ENCODE assay signal across 26 cellular contexts in the genomic region with DNA sequence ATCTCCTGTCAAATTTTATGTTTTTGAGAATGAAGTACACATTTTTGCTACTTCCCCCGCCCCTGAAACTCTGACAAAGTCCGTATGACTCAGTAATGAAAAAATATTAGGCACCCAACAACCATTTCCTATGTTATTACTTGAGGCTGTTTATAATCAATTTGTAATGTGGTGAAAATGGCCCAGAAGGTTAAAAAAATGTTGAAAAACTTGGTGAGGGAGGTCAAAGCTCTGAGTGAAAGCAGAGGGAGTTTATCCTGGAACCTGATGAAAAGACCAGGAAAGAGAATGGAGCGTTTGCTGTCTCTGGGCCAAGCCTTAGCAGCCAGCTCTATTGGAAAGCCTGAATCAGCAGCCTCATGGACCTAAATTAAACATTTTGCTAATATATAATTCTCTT.
A peak's percentile ranks its signal among the peaks of the same experiment; 100 is the strongest.
DNase-seq lines count a peak whose midpoint lies in the region; ATAC-seq and TF ChIP-seq lines count a peak whose summit lies in the region.
"Had no signal": no experiment of that assay in that cellular context is flagged by ENCODE, and none has a peak within 500 bp of the region (broad histone marks: within the 10 kb centered on the region; RNA-seq: fewer than 3 reads in every experiment).

No MANE protein-coding gene starts in this region.

- H3K4me1 ChIP-seq in mammary epithelial cell (ENCODE audit: insufficient read depth, low read length): no peaks in the 10 kb centered on the region
- H3K4me1 ChIP-seq in breast epithelium: no peaks in the 10 kb centered on the region
- H3K4me1 ChIP-seq: BE2C, gastrocnemius medialis had no signal

- H3K4me3 ChIP-seq in mammary epithelial cell (replicated peaks in 1 of 3; ENCODE audit: insufficient read depth in 1 of 3, low read depth in 2 of 3, low read length in 3 of 3): no peak overlapping the region
- H3K4me3 ChIP-seq in breast epithelium: no peak overlapping the region
- H3K4me3 ChIP-seq: gastrocnemius medialis, tibial nerve had no signal

- DNase-seq in mammary epithelial cell (peak; percentile 44), breast epithelium (ENCODE audit: low spot score in 2 of 2) (no peak), globus pallidus (ENCODE audit: low spot score) (peak; percentile 14), NCI-H2196 (lab: John Stamatoyannopoulos, UW; ENCODE audit: unreplicated experiment) (no peak), left colon (no peak)
- DNase-seq in effector CD8-positive, alpha-beta T cell (lab: John Stamatoyannopoulos, UW): no peak
- DNase-seq in activated effector memory CD4-positive, alpha-beta T cell treated with anti-CD3 and anti-CD28 coated beads, Interleukin-2, amount 50 U/mL, for 16 hours: no peak
- DNase-seq: activated CD4-positive, alpha-beta T cell treated with anti-CD3 and anti-CD28 coated beads, Interleukin-2, amount 10 ng/mL, durations not matched to agents 7 days and 5 days; activated CD8-positive, alpha-beta memory T cell treated with anti-CD3 and anti-CD28 coated beads, Interleukin-2, amount 10 ng/mL, durations not matched to agents 7 days and 5 days; activated naive CD4-positive, alpha-beta T cell treated with anti-CD3 and anti-CD28 coated beads, Interleukin-2, amount 10 ng/mL, durations not matched to agents 7 days and 5 days; BE2C; central memory CD4-positive, alpha-beta T cell; dermis blood vessel endothelial cell; gastrocnemius medialis; Karpas-422; left ventricle myocardium superior; NCI-H1694 treated with DMSO at 0.1 percent for 48 hours; NCI-H226; NCI-H748 treated with DMSO at 0.1 percent for 48 hours; stimulated activated naive CD8-positive, alpha-beta T cell treated with anti-CD3 and anti-CD28 coated beads, Interleukin-15, amount 100 ng/mL, for 72 hours; WERI-Rb-1 had no signal

- TF ChIP-seq CTCF in mammary epithelial cell (conservative IDR thresholded peaks at IDR 0.05 in 1 of 2, IDR thresholded peaks at IDR 0.05 in 1 of 2; ENCODE audit: extremely low read depth in 1 of 2, insufficient read depth in 1 of 2, low read depth in 1 of 2, low read length in 2 of 2) (no peak), breast epithelium (IDR thresholded peaks at IDR 0.05) (no peak), brain (conservative IDR thresholded peaks at IDR 0.05) (no peak)

- in situ Hi-C loops in mammary epithelial cell (cut with MboI; ENCODE audit: low sequenced_read_pairs in 2 of 2): no loop called here

- H3K4me3 Mint-ChIP-seq in brain: peak overlapping the region in 1 of 5 experiments; percentile 25
- H3K4me3 Mint-ChIP-seq: activated CD4-positive, alpha-beta T cell treated with anti-CD3 and anti-CD28 coated beads, Interleukin-2, amount 10 ng/mL, durations not matched to agents 7 days and 5 days; activated CD8-positive, alpha-beta memory T cell treated with anti-CD3 and anti-CD28 coated beads, Interleukin-2, amount 10 ng/mL, durations not matched to agents 7 days and 5 days; activated naive CD4-positive, alpha-beta T cell treated with anti-CD3 and anti-CD28 coated beads, Interleukin-2, amount 10 ng/mL, durations not matched to agents 7 days and 5 days; natural killer cell treated with Interleukin-12 subunit alpha and Interleukin-12 subunit beta and Interleukin-15 and Interleukin-18, amount 100 ng/mL, for 72 hours; stimulated activated naive CD8-positive, alpha-beta T cell treated with anti-CD3 and anti-CD28 coated beads, Interleukin-15, amount 100 ng/mL, for 72 hours had no signal

- H3K27ac Mint-ChIP-seq in brain: peak overlapping the region in 3 of 5 experiments; percentile 25 to 45 (median 34)
- H3K27ac Mint-ChIP-seq: activated CD4-positive, alpha-beta T cell treated with anti-CD3 and anti-CD28 coated beads, Interleukin-2, amount 10 ng/mL, durations not matched to agents 7 days and 5 days; activated CD8-positive, alpha-beta memory T cell treated with anti-CD3 and anti-CD28 coated beads, Interleukin-2, amount 10 ng/mL, durations not matched to agents 7 days and 5 days; activated naive CD4-positive, alpha-beta T cell treated with anti-CD3 and anti-CD28 coated beads, Interleukin-2, amount 10 ng/mL, durations not matched to agents 7 days and 5 days; natural killer cell treated with Interleukin-12 subunit alpha and Interleukin-12 subunit beta and Interleukin-15 and Interleukin-18, amount 100 ng/mL, for 72 hours; stimulated activated naive CD8-positive, alpha-beta T cell treated with anti-CD3 and anti-CD28 coated beads, Interleukin-15, amount 100 ng/mL, for 72 hours had no signal

- H3K27me3 ChIP-seq in mammary epithelial cell (ENCODE audit: insufficient read depth, low read length) (no peaks in the 10 kb centered on the region), breast epithelium (no peaks in the 10 kb centered on the region)
- H3K27me3 ChIP-seq: BE2C, gastrocnemius medialis, tibial nerve had no signal

- intact Hi-C loops in mammary epithelial cell (cut with micrococcal nuclease): no loop called here
- intact Hi-C loops in breast epithelium (cut with DNase I; ENCODE audit: low total_unique reads): no loop called here
- intact Hi-C loops in left colon (cut with DNase I, micrococcal nuclease): no loop called here

- 10% methylated on average over 3 of the region's 3 CpGs for WGBS in mammary epithelial cell (ENCODE audit: low coverage, missing lambda C conversion rate)

- no peaks in the 10 kb centered on the region for H3K36me3 Mint-ChIP-seq in brain
- H3K36me3 Mint-ChIP-seq: activated CD8-positive, alpha-beta memory T cell treated with anti-CD3 and anti-CD28 coated beads, Interleukin-2, amount 10 ng/mL, durations not matched to agents 7 days and 5 days; activated naive CD4-positive, alpha-beta T cell treated with anti-CD3 and anti-CD28 coated beads, Interleukin-2, amount 10 ng/mL, durations not matched to agents 7 days and 5 days; natural killer cell treated with Interleukin-12 subunit alpha and Interleukin-12 subunit beta and Interleukin-15 and Interleukin-18, amount 100 ng/mL, for 72 hours had no signal

- H4K20me1 ChIP-seq in mammary epithelial cell (ENCODE audit: insufficient read depth, low read length): no peaks in the 10 kb centered on the region

- peaks cover 3% of the 10 kb centered on the region for H3K27me3 Mint-ChIP-seq in brain
- H3K27me3 Mint-ChIP-seq: activated CD4-positive, alpha-beta T cell treated with anti-CD3 and anti-CD28 coated beads, Interleukin-2, amount 10 ng/mL, durations not matched to agents 7 days and 5 days; activated CD8-positive, alpha-beta memory T cell treated with anti-CD3 and anti-CD28 coated beads, Interleukin-2, amount 10 ng/mL, durations not matched to agents 7 days and 5 days; activated naive CD4-positive, alpha-beta T cell treated with anti-CD3 and anti-CD28 coated beads, Interleukin-2, amount 10 ng/mL, durations not matched to agents 7 days and 5 days; natural killer cell treated with Interleukin-12 subunit alpha and Interleukin-12 subunit beta and Interleukin-15 and Interleukin-18, amount 100 ng/mL, for 72 hours; stimulated activated naive CD8-positive, alpha-beta T cell treated with anti-CD3 and anti-CD28 coated beads, Interleukin-15, amount 100 ng/mL, for 72 hours had no signal

- dilution Hi-C loops in mammary epithelial cell (cut with HindIII; ENCODE audit: low sequenced_read_pairs): no loop called here

- no peak overlapping the region for H3K9ac ChIP-seq in mammary epithelial cell (ENCODE audit: insufficient read depth, low read length)

- no peak overlapping the region for H3K4me2 ChIP-seq in mammary epithelial cell (ENCODE audit: insufficient read depth, low read depth, low read length)

- ATAC-seq in left colon: no peak
- ATAC-seq: activated CD8-positive, alpha-beta memory T cell treated with anti-CD3 and anti-CD28 coated beads, Interleukin-2, amount 10 ng/mL, durations not matched to agents 7 days and 5 days; gastrocnemius medialis; HCT116; left ventricle myocardium superior; natural killer cell treated with Interleukin-12 subunit alpha and Interleukin-12 subunit beta and Interleukin-15 and Interleukin-18, amount 100 ng/mL, for 72 hours; stimulated activated naive CD8-positive, alpha-beta T cell treated with anti-CD3 and anti-CD28 coated beads, Interleukin-15, amount 100 ng/mL, for 72 hours had no signal

- H3K9me3 ChIP-seq in mammary epithelial cell (replicated peaks; ENCODE audit: insufficient read depth, low read length) (no peaks in the 10 kb centered on the region), breast epithelium (no peaks in the 10 kb centered on the region)
- H3K9me3 ChIP-seq: BE2C, gastrocnemius medialis, tibial nerve had no signal

- CTCF ChIA-PET in mammary epithelial cell (lab: Charles Lee; ENCODE audit: low non-redundant PET): no interaction called here

- peaks cover 0 to 4% (median 0%) of the 10 kb centered on the region in 5 experiments for H3K9me3 Mint-ChIP-seq in brain
- H3K9me3 Mint-ChIP-seq: activated CD4-positive, alpha-beta T cell treated with anti-CD3 and anti-CD28 coated beads, Interleukin-2, amount 10 ng/mL, durations not matched to agents 7 days and 5 days; activated naive CD4-positive, alpha-beta T cell treated with anti-CD3 and anti-CD28 coated beads, Interleukin-2, amount 10 ng/mL, durations not matched to agents 7 days and 5 days; natural killer cell treated with Interleukin-12 subunit alpha and Interleukin-12 subunit beta and Interleukin-15 and Interleukin-18, amount 100 ng/mL, for 72 hours; stimulated activated naive CD8-positive, alpha-beta T cell treated with anti-CD3 and anti-CD28 coated beads, Interleukin-15, amount 100 ng/mL, for 72 hours had no signal

- H3K27ac ChIP-seq in mammary epithelial cell (ENCODE audit: insufficient read depth, low read depth, low read length): no peak overlapping the region
- no peak overlapping the region for H3K27ac ChIP-seq in breast epithelium
- H3K27ac ChIP-seq: 22Rv1, gastrocnemius medialis, tibial nerve, WERI-Rb-1 had no signal

- no peak overlapping the region for H2AFZ ChIP-seq in mammary epithelial cell (ENCODE audit: low read depth, low read length)

- H3K4me1 Mint-ChIP-seq in brain: peaks cover 18% of the 10 kb centered on the region
- H3K4me1 Mint-ChIP-seq: activated CD4-positive, alpha-beta T cell treated with anti-CD3 and anti-CD28 coated beads, Interleukin-2, amount 10 ng/mL, durations not matched to agents 7 days and 5 days; activated CD8-positive, alpha-beta memory T cell treated with anti-CD3 and anti-CD28 coated beads, Interleukin-2, amount 10 ng/mL, durations not matched to agents 7 days and 5 days; activated naive CD4-positive, alpha-beta T cell treated with anti-CD3 and anti-CD28 coated beads, Interleukin-2, amount 10 ng/mL, durations not matched to agents 7 days and 5 days; stimulated activated naive CD8-positive, alpha-beta T cell treated with anti-CD3 and anti-CD28 coated beads, Interleukin-15, amount 100 ng/mL, for 72 hours had no signal

- no peak for TF ChIP-seq POLR2A in breast epithelium (IDR thresholded peaks at IDR 0.05)

- H3K36me3 ChIP-seq in mammary epithelial cell (ENCODE audit: insufficient read depth, low read length): no peaks in the 10 kb centered on the region
- no peaks in the 10 kb centered on the region for H3K36me3 ChIP-seq in breast epithelium
- H3K36me3 ChIP-seq: BE2C, gastrocnemius medialis, tibial nerve, WERI-Rb-1 had no signal

- no TSS peak for BruUV-seq in mammary epithelial cell (replicated peaks; lab: Mats Ljungman, UMichigan)

- no peaks in the 10 kb centered on the region for H3K79me2 ChIP-seq in mammary epithelial cell (ENCODE audit: insufficient read depth, low read length)

Comparison
In these comparisons a context has a peak if more than half of its experiments do, and no peak if none do; other contexts are left out.
1. DNase-seq: peak in mammary epithelial cell (single experiment) and globus pallidus (single experiment); none in breast epithelium (0 of 2), effector CD8-positive, alpha-beta T cell (single experiment), NCI-H2196 (single experiment), activated effector memory CD4-positive, alpha-beta T cell treated with anti-CD3 and anti-CD28 coated beads, Interleukin-2, amount 50 U/mL, for 16 hours (single experiment) and left colon (0 of 2).